ENCODE assay signal across 9 cellular contexts in the genomic region with DNA sequence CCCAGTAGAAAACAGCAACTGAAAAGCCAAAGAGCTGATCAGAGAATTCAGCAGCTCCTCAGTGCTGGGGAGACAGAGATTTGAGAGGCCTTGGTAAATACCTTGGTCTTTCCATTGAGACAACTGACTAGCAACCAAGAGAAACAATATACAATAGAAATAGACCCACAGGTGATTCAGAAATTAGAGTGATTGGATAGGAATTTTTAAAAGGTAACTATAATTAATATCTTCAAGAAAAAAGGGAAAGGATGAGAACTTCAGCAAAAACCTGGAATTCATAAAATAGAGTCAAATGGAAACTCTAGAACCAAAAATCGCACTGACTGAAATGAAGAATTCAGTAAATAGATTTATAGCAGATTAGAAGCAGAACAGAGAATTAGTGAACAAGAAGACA. TPM values are rescaled to one million over a fixed set of nuclear protein-coding genes. Genes with fewer than 3 reads are reported as not detected.
"Had no signal": no experiment of that assay in that cellular context is flagged by ENCODE, and none has a peak within 500 bp of the region (broad histone marks: within the 10 kb centered on the region; RNA-seq: fewer than 3 reads in every experiment).

No MANE protein-coding gene starts in this region.

- ATAC-seq: GM23338 had no signal

- H3K4me2 ChIP-seq: GM23338 had no signal

- H2AFZ ChIP-seq: GM23338 had no signal

- DNase-seq: H9, HCEC 1CT, HFFc6, IMR-90, KBM-7 had no signal

- FAIRE-seq: H1, H54, HTR-8/SVneo had no signal

- H3K4me3 ChIP-seq: GM23338 had no signal

RNA-seq across cellular contexts. Expression of a gene that starts 32.5 kb away (rescaled TPM):
- total RNA-seq: GM23338, H1, HFFc6 had no signal
- polyA plus RNA-seq: GM23338 had no signal
